In genomic region chr2:28619213-28620196, GRCh38 we compare ENCODE assay signal across 13 cellular contexts.
DNase-seq lines count a peak whose midpoint lies in the region; ATAC-seq, FAIRE-seq and TF ChIP-seq lines count a peak whose summit lies in the region.
"Had no signal": no experiment of that assay in that cellular context is flagged by ENCODE, and none has a peak within 500 bp of the region (broad histone marks: within the 10 kb centered on the region; RNA-seq: fewer than 3 reads in every experiment).

No MANE protein-coding gene starts in this region.

- H3K4me3 ChIP-seq in A673 (ENCODE audit: low read depth, low read length, poor library complexity, severe bottlenecking) (no peak overlapping the region), right cardiac atrium (ENCODE audit: low read length) (no peak overlapping the region)
- H3K4me3 ChIP-seq: A549 had no signal

- H3K27me3 ChIP-seq in A673 (replicated peaks; ENCODE audit: insufficient read depth, low read depth, low read length, poor library complexity) (no peaks in the 10 kb centered on the region), right cardiac atrium (ENCODE audit: control insufficient read depth, insufficient read depth) (no peaks in the 10 kb centered on the region)

- peaks cover 5% of the 10 kb centered on the region for H3K9me3 Mint-ChIP-seq in activated CD4-positive, alpha-beta T cell treated with anti-CD3 and anti-CD28 coated beads for 36 hours (ENCODE audit: low read depth)
- peaks cover 1% of the 10 kb centered on the region for H3K9me3 Mint-ChIP-seq in activated CD8-positive, alpha-beta T cell treated with anti-CD3 and anti-CD28 coated beads for 36 hours
- H3K9me3 Mint-ChIP-seq: activated B cell treated with CpG ODN at 0.5 μM for 24 hours had no signal

- WGBS in right cardiac atrium, result 80% methylated on average over 10 of the region's 10 CpGs

- no peaks in the 10 kb centered on the region for H3K27me3 Mint-ChIP-seq in activated CD4-positive, alpha-beta T cell treated with anti-CD3 and anti-CD28 coated beads for 36 hours
- no peaks in the 10 kb centered on the region for H3K27me3 Mint-ChIP-seq in activated CD8-positive, alpha-beta T cell treated with anti-CD3 and anti-CD28 coated beads for 36 hours
- H3K27me3 Mint-ChIP-seq: activated B cell treated with CpG ODN at 0.5 μM for 24 hours had no signal

- FAIRE-seq in GM12891 (lab: Jason Lieb, UNC), result no peak
- FAIRE-seq: A549, G401.6 had no signal

- no TSS peak for BruUV-seq in A673 (replicated peaks; lab: Mats Ljungman, UMichigan)

- CTCF ChIA-PET in activated CD4-positive, alpha-beta T cell treated with anti-CD3 and anti-CD28 coated beads for 36 hours (lab: Charles Lee), result interaction anchor here (1.1 to 2.9 kb wide), 2 partner anchors 22 to 25 kb away, joined by 4 to 18 read pairs; no protein-coding TSS in a partner anchor
- CTCF ChIA-PET in activated CD8-positive, alpha-beta T cell treated with anti-CD3 and anti-CD28 coated beads for 36 hours (lab: Charles Lee), result interaction anchor here (1.1 to 5.0 kb wide), 2 partner anchors 25 to 163 kb away, joined by 5 to 39 read pairs; no protein-coding TSS in a partner anchor
- CTCF ChIA-PET in A673 (lab: Charles Lee), result no interaction called here

- no peak for TF ChIP-seq POLR2A in GM12891 (IDR thresholded peaks at IDR 0.05; ENCODE audit: low read depth, low read length)

- H3K27ac Mint-ChIP-seq in activated CD4-positive, alpha-beta T cell treated with anti-CD3 and anti-CD28 coated beads for 36 hours, result peak overlapping the region; percentile 63
- peak overlapping the region; percentile 94 for H3K27ac Mint-ChIP-seq in activated CD8-positive, alpha-beta T cell treated with anti-CD3 and anti-CD28 coated beads for 36 hours
- H3K27ac Mint-ChIP-seq: activated B cell treated with CpG ODN at 0.5 μM for 24 hours had no signal

- H3K4me3 Mint-ChIP-seq in activated CD4-positive, alpha-beta T cell treated with anti-CD3 and anti-CD28 coated beads for 36 hours, result no peak overlapping the region
- no peak overlapping the region for H3K4me3 Mint-ChIP-seq in activated CD8-positive, alpha-beta T cell treated with anti-CD3 and anti-CD28 coated beads for 36 hours
- H3K4me3 Mint-ChIP-seq: activated B cell treated with CpG ODN at 0.5 μM for 24 hours had no signal

- peaks cover 15% of the 10 kb centered on the region for H3K4me1 ChIP-seq in A673 (ENCODE audit: insufficient read depth, low read length, poor library complexity, severe bottlenecking)
- H3K4me1 ChIP-seq in right cardiac atrium (ENCODE audit: control insufficient read depth, insufficient read depth, low read length), result peaks cover 9% of the 10 kb centered on the region

- intact Hi-C loops in activated CD4-positive, alpha-beta T cell treated with anti-CD3 and anti-CD28 coated beads for 36 hours (cut with DNase I, micrococcal nuclease), result loop anchor here (2.0 to 10.0 kb wide), 2 partner anchors 131 to 1525 kb away; partner anchors contain the start of genes PPP1CB (in 1 of the 2) and YPEL5 (in 1 of the 2)
- intact Hi-C loops in activated CD8-positive, alpha-beta T cell treated with anti-CD3 and anti-CD28 coated beads for 36 hours (cut with micrococcal nuclease), result loop anchor here (5.0 kb wide), 1 partner anchor 63 kb away; no protein-coding TSS in a partner anchor
- intact Hi-C loops in A673 (cut with micrococcal nuclease; ENCODE audit: unreplicated experiment) (no loop called here), right cardiac atrium (cut with DNase I) (no loop called here)

- TF ChIP-seq CTCF in activated CD8-positive, alpha-beta T cell treated with anti-CD3 and anti-CD28 coated beads for 36 hours (IDR thresholded peaks at IDR 0.05), result no peak
- TF ChIP-seq CTCF in A673 (conservative IDR thresholded peaks at IDR 0.05; ENCODE audit: low read depth, low read length), result no peak

- H3K9me3 ChIP-seq in A673 (ENCODE audit: low read depth, low read length, poor library complexity, severe bottlenecking), result no peaks in the 10 kb centered on the region
- H3K9me3 ChIP-seq in right cardiac atrium (ENCODE audit: control insufficient read depth, low read length), result no peaks in the 10 kb centered on the region
- H3K9me3 ChIP-seq: A549 had no signal

- H3K36me3 Mint-ChIP-seq in activated CD4-positive, alpha-beta T cell treated with anti-CD3 and anti-CD28 coated beads for 36 hours (ENCODE audit: low read depth), result peaks cover 2% of the 10 kb centered on the region
- H3K36me3 Mint-ChIP-seq in activated CD8-positive, alpha-beta T cell treated with anti-CD3 and anti-CD28 coated beads for 36 hours (ENCODE audit: low read depth), result peaks cover 2% of the 10 kb centered on the region

- DNase-seq in activated CD4-positive, alpha-beta T cell treated with anti-CD3 and anti-CD28 coated beads for 36 hours, result no peak
- no peak for DNase-seq in activated CD4-positive, alpha-beta T cell treated with anti-CD3 and anti-CD28 coated beads for 48 hours
- no peak for DNase-seq in activated CD8-positive, alpha-beta T cell treated with anti-CD3 and anti-CD28 coated beads for 36 hours
- DNase-seq in islet precursor cell (peak; percentile 64), A673 (ENCODE audit: low spot score) (no peak), GM12891 (ENCODE audit: insufficient read length, low spot score) (no peak), right cardiac atrium (no peak)
- no peak for DNase-seq in stimulated activated naive CD8-positive, alpha-beta T cell treated with anti-CD3 and anti-CD28 coated beads, Interleukin-15, Interleukin-2, amounts not matched to agents 100 U/mL and 50 U/mL, for 24 hours
- DNase-seq: activated B cell treated with CpG ODN at 0.5 μM for 24 hours, anterior cingulate cortex had no signal

- H3K4me1 Mint-ChIP-seq in activated CD4-positive, alpha-beta T cell treated with anti-CD3 and anti-CD28 coated beads for 36 hours, result peaks cover 79% of the 10 kb centered on the region
- peaks cover 76% of the 10 kb centered on the region for H3K4me1 Mint-ChIP-seq in activated CD8-positive, alpha-beta T cell treated with anti-CD3 and anti-CD28 coated beads for 36 hours (ENCODE audit: low read depth)

- no peak overlapping the region for H3K27ac ChIP-seq in A673 (ENCODE audit: low read depth, low read length, poor library complexity, severe bottlenecking)
- H3K27ac ChIP-seq in right cardiac atrium (ENCODE audit: low read length), result no peak overlapping the region
- H3K27ac ChIP-seq: A549, epithelial cell of prostate had no signal

- POLR2A ChIA-PET in activated CD4-positive, alpha-beta T cell treated with anti-CD3 and anti-CD28 coated beads for 36 hours (lab: Charles Lee), result no interaction called here
- POLR2A ChIA-PET in activated CD8-positive, alpha-beta T cell treated with anti-CD3 and anti-CD28 coated beads for 36 hours (lab: Charles Lee), result interaction anchor here (1.0 kb wide), 1 partner anchor 37 kb away, joined by 3 read pairs; no protein-coding TSS in a partner anchor
- POLR2A ChIA-PET in A673 (lab: Charles Lee; ENCODE audit: low non-redundant PET), result no interaction called here

- no peaks in the 10 kb centered on the region for H3K36me3 ChIP-seq in A673 (ENCODE audit: insufficient read depth, low read length, poor library complexity, severe bottlenecking)

- no peak for ATAC-seq in activated CD4-positive, alpha-beta T cell treated with anti-CD3 and anti-CD28 coated beads for 36 hours
- ATAC-seq in activated CD8-positive, alpha-beta T cell treated with anti-CD3 and anti-CD28 coated beads for 36 hours, result no peak
- ATAC-seq in stimulated activated naive CD8-positive, alpha-beta T cell treated with anti-CD3 and anti-CD28 coated beads, Interleukin-15, Interleukin-2, amounts not matched to agents 100 U/mL and 50 U/mL, for 24 hours, result peak; percentile 3
- ATAC-seq in right cardiac atrium, result no peak

TF ChIP-seq in GM12891, 5 proteins besides CTCF, POLR2A, EP300 and RAD21:
- TF ChIP-seq SPI1 (IDR thresholded peaks at IDR 0.05; ENCODE audit: low read depth, low read length) (no peak), TAF1 (IDR thresholded peaks at IDR 0.05; ENCODE audit: low read depth, low read length) (no peak), PAX5 (IDR thresholded peaks at IDR 0.05; ENCODE audit: insufficient read depth, low read length, severe bottlenecking) (no peak), POU2F2 (IDR thresholded peaks at IDR 0.05; ENCODE audit: low read depth, low read length) (no peak), POLR2AphosphoS5 (IDR thresholded peaks at IDR 0.05; ENCODE audit: low read depth, low read length) (no peak)

Comparison
In these comparisons a context has a peak if more than half of its experiments do, and no peak if none do; other contexts are left out.
1. intact Hi-C loops: an anchor here in activated CD4-positive, alpha-beta T cell treated with anti-CD3 and anti-CD28 coated beads for 36 hours (2.0 to 10.0 kb wide) and activated CD8-positive, alpha-beta T cell treated with anti-CD3 and anti-CD28 coated beads for 36 hours (5.0 kb wide); none called in A673 and right cardiac atrium.